In genomic region chr9:125238915-125239446, GRCh38 we compare ENCODE assay signal across 10 cellular contexts. TPM values are rescaled to one million over a fixed set of nuclear protein-coding genes. Genes with fewer than 3 reads are reported as not detected.
DNase-seq lines count a peak whose midpoint lies in the region; ATAC-seq, FAIRE-seq and TF ChIP-seq lines count a peak whose summit lies in the region.
"Had no signal": no experiment of that assay in that cellular context is flagged by ENCODE, and none has a peak within 500 bp of the region (broad histone marks: within the 10 kb centered on the region; RNA-seq: fewer than 3 reads in every experiment).

No MANE protein-coding gene starts in this region.

- H3K4me3 ChIP-seq in right cardiac atrium (ENCODE audit: low read length) = peak overlapping the region; percentile 59

- TF ChIP-seq CTCF in activated CD8-positive, alpha-beta T cell treated with anti-CD3 and anti-CD28 coated beads for 36 hours (IDR thresholded peaks at IDR 0.05) = no peak

- H3K9me3 ChIP-seq in right cardiac atrium (ENCODE audit: control insufficient read depth, low read length) = no peaks in the 10 kb centered on the region

- H3K4me1 Mint-ChIP-seq in T-helper 1 cell treated with Interleukin-12 subunit alpha and Interleukin-12 subunit beta and Interleukin-4 antibody, amounts not matched to agents 30 μg/mL and 1 μg/mL, for 36 hours (ENCODE audit: low read depth) = peaks cover 46% of the 10 kb centered on the region
- H3K4me1 Mint-ChIP-seq in activated CD8-positive, alpha-beta T cell treated with anti-CD3 and anti-CD28 coated beads for 36 hours (ENCODE audit: low read depth) = peaks cover 53% of the 10 kb centered on the region
- peaks cover 70% of the 10 kb centered on the region for H3K4me1 Mint-ChIP-seq in stimulated activated effector memory CD8-positive, alpha-beta T cell treated with anti-CD3 and anti-CD28 coated beads, Interleukin-12 subunit alpha, Interleukin-12 subunit beta, amount 100 ng/mL, for 72 hours

- H3K27me3 Mint-ChIP-seq in T-helper 1 cell treated with Interleukin-12 subunit alpha and Interleukin-12 subunit beta and Interleukin-4 antibody, amounts not matched to agents 30 μg/mL and 1 μg/mL, for 36 hours (ENCODE audit: low read depth) = no peaks in the 10 kb centered on the region
- H3K27me3 Mint-ChIP-seq in activated CD8-positive, alpha-beta T cell treated with anti-CD3 and anti-CD28 coated beads for 36 hours = no peaks in the 10 kb centered on the region

- peak overlapping the region; percentile 54 for H3K27ac Mint-ChIP-seq in T-helper 1 cell treated with Interleukin-12 subunit alpha and Interleukin-12 subunit beta and Interleukin-4 antibody, amounts not matched to agents 30 μg/mL and 1 μg/mL, for 36 hours
- H3K27ac Mint-ChIP-seq in activated CD8-positive, alpha-beta T cell treated with anti-CD3 and anti-CD28 coated beads for 36 hours = peak overlapping the region; percentile 41
- H3K27ac Mint-ChIP-seq in stimulated activated effector memory CD8-positive, alpha-beta T cell treated with anti-CD3 and anti-CD28 coated beads, Interleukin-12 subunit alpha, Interleukin-12 subunit beta, amount 100 ng/mL, for 72 hours = peak overlapping the region; percentile 100

- no peak for FAIRE-seq in urothelium cell line (lab: Jason Lieb, UNC)
- FAIRE-seq: A204.1 had no signal

- H3K27me3 ChIP-seq in right cardiac atrium (ENCODE audit: control insufficient read depth, insufficient read depth) = no peaks in the 10 kb centered on the region

- intact Hi-C loops in activated CD8-positive, alpha-beta T cell treated with anti-CD3 and anti-CD28 coated beads for 36 hours (cut with micrococcal nuclease) = no loop called here
- intact Hi-C loops in right cardiac atrium (cut with DNase I) = no loop called here

- CTCF ChIA-PET in activated CD8-positive, alpha-beta T cell treated with anti-CD3 and anti-CD28 coated beads for 36 hours (lab: Charles Lee) = no interaction called here

- POLR2A ChIA-PET in activated CD8-positive, alpha-beta T cell treated with anti-CD3 and anti-CD28 coated beads for 36 hours (lab: Charles Lee) = interaction anchor here (0.5 to 10.5 kb wide), 7 partner anchors 11 to 368 kb away, joined by 3 to 151 read pairs (median 3); partner anchors contain the start of gene GAPVD1

- H3K4me1 ChIP-seq in right cardiac atrium (ENCODE audit: control insufficient read depth, insufficient read depth, low read length) = no peaks in the 10 kb centered on the region

- ATAC-seq in activated CD8-positive, alpha-beta T cell treated with anti-CD3 and anti-CD28 coated beads for 36 hours = no peak
- ATAC-seq in right cardiac atrium (no peak), GM19023 (IDR thresholded peaks at IDR 0.05; ENCODE audit: unreplicated experiment) (no peak)
- no peak for ATAC-seq in stimulated activated effector memory CD8-positive, alpha-beta T cell treated with anti-CD3 and anti-CD28 coated beads, Interleukin-12 subunit alpha, Interleukin-12 subunit beta, amount 100 ng/mL, for 72 hours

- WGBS in right cardiac atrium = 60% methylated on average over 14 of the region's 14 CpGs

- peaks cover 64% of the 10 kb centered on the region for H3K36me3 Mint-ChIP-seq in T-helper 1 cell treated with Interleukin-12 subunit alpha and Interleukin-12 subunit beta and Interleukin-4 antibody, amounts not matched to agents 30 μg/mL and 1 μg/mL, for 36 hours (ENCODE audit: low read depth)
- peaks cover 74% of the 10 kb centered on the region for H3K36me3 Mint-ChIP-seq in activated CD8-positive, alpha-beta T cell treated with anti-CD3 and anti-CD28 coated beads for 36 hours (ENCODE audit: low read depth)
- H3K36me3 Mint-ChIP-seq in stimulated activated effector memory CD8-positive, alpha-beta T cell treated with anti-CD3 and anti-CD28 coated beads, Interleukin-12 subunit alpha, Interleukin-12 subunit beta, amount 100 ng/mL, for 72 hours = peaks cover 84% of the 10 kb centered on the region

- no peak for DNase-seq in T-helper 1 cell
- DNase-seq in activated CD8-positive, alpha-beta T cell treated with anti-CD3 and anti-CD28 coated beads for 36 hours = no peak
- DNase-seq in right cardiac atrium = no peak
- no peak for DNase-seq in stimulated activated effector memory CD8-positive, alpha-beta T cell treated with anti-CD3 and anti-CD28 coated beads, Interleukin-12 subunit alpha, Interleukin-12 subunit beta, amount 100 ng/mL, for 72 hours (ENCODE audit: low spot score in 2 of 2)
- DNase-seq in urothelium cell line (ENCODE audit: low spot score) = no peak
- no peak for DNase-seq in AG20443 (ENCODE audit: low spot score)
- DNase-seq: activated CD4-positive, alpha-beta T cell treated with anti-CD3 and anti-CD28 coated beads for 48 hours had no signal

- H3K27ac ChIP-seq in right cardiac atrium (ENCODE audit: low read length) = no peak overlapping the region

- H3K4me3 Mint-ChIP-seq in T-helper 1 cell treated with Interleukin-12 subunit alpha and Interleukin-12 subunit beta and Interleukin-4 antibody, amounts not matched to agents 30 μg/mL and 1 μg/mL, for 36 hours = peak overlapping the region; percentile 92
- peak overlapping the region; percentile 100 for H3K4me3 Mint-ChIP-seq in activated CD8-positive, alpha-beta T cell treated with anti-CD3 and anti-CD28 coated beads for 36 hours
- peak overlapping the region; percentile 85 for H3K4me3 Mint-ChIP-seq in stimulated activated effector memory CD8-positive, alpha-beta T cell treated with anti-CD3 and anti-CD28 coated beads, Interleukin-12 subunit alpha, Interleukin-12 subunit beta, amount 100 ng/mL, for 72 hours

- H3K9me3 Mint-ChIP-seq in T-helper 1 cell treated with Interleukin-12 subunit alpha and Interleukin-12 subunit beta and Interleukin-4 antibody, amounts not matched to agents 30 μg/mL and 1 μg/mL, for 36 hours = no peaks in the 10 kb centered on the region
- H3K9me3 Mint-ChIP-seq in activated CD8-positive, alpha-beta T cell treated with anti-CD3 and anti-CD28 coated beads for 36 hours = no peaks in the 10 kb centered on the region
- H3K9me3 Mint-ChIP-seq in stimulated activated effector memory CD8-positive, alpha-beta T cell treated with anti-CD3 and anti-CD28 coated beads, Interleukin-12 subunit alpha, Interleukin-12 subunit beta, amount 100 ng/mL, for 72 hours = no peaks in the 10 kb centered on the region

RNA-seq across cellular contexts. Expression of gene HSPA5, which starts 2.2 kb away (rescaled TPM):
- total RNA-seq in activated CD8-positive, alpha-beta T cell treated with anti-CD3 and anti-CD28 coated beads for 36 hours = 100 to 1,000 TPM; 161 to 163 TPM
- total RNA-seq in right cardiac atrium = 100 to 1,000 TPM; 176 to 384 (median 284) TPM
- polyA plus RNA-seq in right cardiac atrium = 263 TPM

RNA-seq across cellular contexts. Expression of gene GAPVD1, which starts 22.6 kb away (rescaled TPM):
- 10 to 100 TPM; 49.7 to 49.8 TPM for total RNA-seq in activated CD8-positive, alpha-beta T cell treated with anti-CD3 and anti-CD28 coated beads for 36 hours
- 10 to 100 TPM; 33.0 to 45.7 (median 33.2) TPM for total RNA-seq in right cardiac atrium
- polyA plus RNA-seq in right cardiac atrium = 8.1 TPM

RNA-seq across cellular contexts. Expression of gene RABEPK, which starts 38.6 kb away (rescaled TPM):
- total RNA-seq in activated CD8-positive, alpha-beta T cell treated with anti-CD3 and anti-CD28 coated beads for 36 hours = 10 to 100 TPM; 30.0 to 30.4 TPM
- 10 to 100 TPM in 3 of 4 donors, 1 to 10 TPM in 1; 8.8 to 12.7 (median 11.4) TPM for total RNA-seq in right cardiac atrium
- 12.0 TPM for polyA plus RNA-seq in right cardiac atrium

RNA-seq across cellular contexts. Expression of gene PPP6C, which starts 49.4 kb away (rescaled TPM):
- 10 to 100 TPM; 43.1 to 44.8 TPM for total RNA-seq in activated CD8-positive, alpha-beta T cell treated with anti-CD3 and anti-CD28 coated beads for 36 hours
- 10 to 100 TPM; 34.5 to 43.1 (median 37.4) TPM for total RNA-seq in right cardiac atrium
- polyA plus RNA-seq in right cardiac atrium = 19.8 TPM

Comparison
In these comparisons a context has a peak if more than half of its experiments do, and no peak if none do; other contexts are left out.
1. H3K27ac Mint-ChIP-seq: peak in every context shown above with its lines; median percentile 100 in stimulated activated effector memory CD8-positive, alpha-beta T cell treated with anti-CD3 and anti-CD28 coated beads, Interleukin-12 subunit alpha, Interleukin-12 subunit beta, amount 100 ng/mL, for 72 hours; 54 in T-helper 1 cell treated with Interleukin-12 subunit alpha and Interleukin-12 subunit beta and Interleukin-4 antibody, amounts not matched to agents 30 μg/mL and 1 μg/mL, for 36 hours; 41 in activated CD8-positive, alpha-beta T cell treated with anti-CD3 and anti-CD28 coated beads for 36 hours.